ENCODE assay signal across 29 cellular contexts in genomic region chr7:111381590-111381989, GRCh38.
"Had no signal": no experiment of that assay in that cellular context is flagged by ENCODE, and none has a peak within 500 bp of the region (broad histone marks: within the 10 kb centered on the region; RNA-seq: fewer than 3 reads in every experiment).

No MANE protein-coding gene starts in this region.

- FAIRE-seq: urothelium cell line had no signal

- H3K9me3 Mint-ChIP-seq: stimulated activated effector memory CD8-positive, alpha-beta T cell treated with anti-CD3 and anti-CD28 coated beads, Interleukin-12 subunit alpha, Interleukin-12 subunit beta, amount 100 ng/mL, for 72 hours; stimulated activated memory B cell treated with anti-CD40 and anti-IgM and Interleukin-4, amounts not matched to agents 10 μg/mL and 1 μg/mL and 100 μg/mL, for 72 hours; stimulated activated naive CD8-positive, alpha-beta T cell treated with anti-CD3 and anti-CD28 coated beads, Interleukin-15, Interleukin-2, amounts not matched to agents 100 ng/mL and 50 ng/mL, for 24 hours had no signal

- H3K36me3 ChIP-seq: stomach, suprapubic skin, thoracic aorta, thyroid gland, tibial artery, tibial nerve, transverse colon, upper lobe of left lung, upper lobe of right lung, uterus, vagina had no signal

- H3K36me3 Mint-ChIP-seq: stimulated activated effector memory CD8-positive, alpha-beta T cell treated with anti-CD3 and anti-CD28 coated beads, Interleukin-12 subunit alpha, Interleukin-12 subunit beta, amount 100 ng/mL, for 72 hours; type B pancreatic cell had no signal

- H3K27ac ChIP-seq: stomach, suprapubic skin, thoracic aorta, thyroid gland, tibial artery, transverse colon, upper lobe of left lung, upper lobe of right lung, uterus, vagina had no signal

- H3K27me3 Mint-ChIP-seq: stimulated activated memory B cell treated with anti-CD40 and anti-IgM and Interleukin-4, amounts not matched to agents 10 μg/mL and 1 μg/mL and 100 μg/mL, for 72 hours; stimulated activated naive B cell treated with anti-CD40 and anti-IgM and Interleukin-4, amounts not matched to agents 10 μg/mL and 1 μg/mL and 100 μg/mL, for 72 hours; stimulated activated naive CD8-positive, alpha-beta T cell treated with anti-CD3 and anti-CD28 coated beads, Interleukin-15, amount 100 ng/mL, for 72 hours; stimulated activated naive CD8-positive, alpha-beta T cell treated with anti-CD3 and anti-CD28 coated beads, Interleukin-15, Interleukin-2, amounts not matched to agents 100 ng/mL and 50 ng/mL, for 24 hours; type B pancreatic cell had no signal

- H3K4me1 Mint-ChIP-seq: stimulated activated effector memory CD8-positive, alpha-beta T cell treated with anti-CD3 and anti-CD28 coated beads, Interleukin-12 subunit alpha, Interleukin-12 subunit beta, amount 100 ng/mL, for 72 hours; stimulated activated naive CD8-positive, alpha-beta T cell treated with anti-CD3 and anti-CD28 coated beads, Interleukin-15, amount 100 ng/mL, for 72 hours had no signal

- H3K27me3 ChIP-seq: stomach, suprapubic skin, testis, thyroid gland, tibial artery, tibial nerve, transverse colon, upper lobe of left lung, upper lobe of right lung, uterus, vagina had no signal

- ATAC-seq: stimulated activated effector memory CD8-positive, alpha-beta T cell treated with anti-CD3 and anti-CD28 coated beads, Interleukin-12 subunit alpha, Interleukin-12 subunit beta, amount 100 ng/mL, for 72 hours; stimulated activated memory B cell treated with anti-CD40 and anti-IgM and Interleukin-4, amounts not matched to agents 10 μg/mL and 1 μg/mL and 100 μg/mL, for 72 hours; stimulated activated naive B cell treated with anti-CD40 and anti-IgM and Interleukin-4, amounts not matched to agents 10 μg/mL and 1 μg/mL and 100 μg/mL, for 72 hours; stimulated activated naive CD8-positive, alpha-beta T cell treated with anti-CD3 and anti-CD28 coated beads, Interleukin-15, amount 100 ng/mL, for 72 hours; stimulated activated naive CD8-positive, alpha-beta T cell treated with anti-CD3 and anti-CD28 coated beads, Interleukin-15, Interleukin-2, amounts not matched to agents 100 U/mL and 50 U/mL, for 24 hours; upper lobe of right lung had no signal

- H3K9me3 ChIP-seq: stomach, suprapubic skin, testis, thoracic aorta, thyroid gland, tibial artery, tibial nerve, transverse colon, upper lobe of left lung, upper lobe of right lung, uterus, vagina had no signal

- DNase-seq: stimulated activated CD4-positive, alpha-beta T cell treated with anti-CD3 and anti-CD28 coated beads, Interleukin-2, amount 100 ng/mL, for 48 hours; stimulated activated CD4-positive, alpha-beta T cell treated with anti-CD3 and anti-CD28 coated beads, Interleukin-4, amount 100 ng/mL, for 1 hour; stimulated activated CD4-positive, alpha-beta T cell treated with anti-CD3 and anti-CD28 coated beads, Interleukin-4, amount 100 ng/mL, for 24 hours; stimulated activated CD4-positive, alpha-beta T cell treated with anti-CD3 and anti-CD28 coated beads, Interleukin-4, amount 100 ng/mL, for 4 hours; stimulated activated CD8-positive, alpha-beta memory T cell treated with anti-CD3 and anti-CD28 coated beads, Interleukin-4, amount 100 ng/mL, for 48 hours; stimulated activated naive B cell treated with anti-CD40 and anti-IgM and Interleukin-4, amounts not matched to agents 10 μg/mL and 1 μg/mL and 100 μg/mL, for 72 hours; stimulated activated naive CD4-positive, alpha-beta T cell; stimulated activated naive CD4-positive, alpha-beta T cell treated with Interleukin-2 at 50 U/mL for 16 hours; stimulated activated naive CD8-positive, alpha-beta T cell treated with anti-CD3 and anti-CD28 coated beads, Interleukin-15, amount 100 ng/mL, for 72 hours; stimulated activated naive CD8-positive, alpha-beta T cell treated with anti-CD3 and anti-CD28 coated beads, Interleukin-15, Interleukin-2, amounts not matched to agents 100 U/mL and 50 U/mL, for 24 hours; stomach; substantia nigra; testis; thyroid gland; tibial artery; transverse colon; trophoblast cell; upper lobe of left lung; upper lobe of right lung; uterus had no signal

- H3K27ac Mint-ChIP-seq: stimulated activated effector memory CD8-positive, alpha-beta T cell treated with anti-CD3 and anti-CD28 coated beads, Interleukin-12 subunit alpha, Interleukin-12 subunit beta, amount 100 ng/mL, for 72 hours; stimulated activated memory B cell treated with anti-CD40 and anti-IgM and Interleukin-4, amounts not matched to agents 10 μg/mL and 1 μg/mL and 100 μg/mL, for 72 hours; stimulated activated naive B cell treated with anti-CD40 and anti-IgM and Interleukin-4, amounts not matched to agents 10 μg/mL and 1 μg/mL and 100 μg/mL, for 72 hours; stimulated activated naive CD8-positive, alpha-beta T cell treated with anti-CD3 and anti-CD28 coated beads, Interleukin-15, Interleukin-2, amounts not matched to agents 100 ng/mL and 50 ng/mL, for 24 hours; type B pancreatic cell had no signal

- H3K4me3 ChIP-seq: stomach, suprapubic skin, testis, thoracic aorta, thyroid gland, tibial artery, tibial nerve, transverse colon, upper lobe of left lung, upper lobe of right lung, uterus, vagina had no signal

- H3K4me1 ChIP-seq: stomach, thyroid gland, transverse colon, upper lobe of left lung, upper lobe of right lung, uterus had no signal

- H3K4me3 Mint-ChIP-seq: stimulated activated effector memory CD8-positive, alpha-beta T cell treated with anti-CD3 and anti-CD28 coated beads, Interleukin-12 subunit alpha, Interleukin-12 subunit beta, amount 100 ng/mL, for 72 hours; stimulated activated memory B cell treated with anti-CD40 and anti-IgM and Interleukin-4, amounts not matched to agents 10 μg/mL and 1 μg/mL and 100 μg/mL, for 72 hours; stimulated activated naive B cell treated with anti-CD40 and anti-IgM and Interleukin-4, amounts not matched to agents 10 μg/mL and 1 μg/mL and 100 μg/mL, for 72 hours; stimulated activated naive CD8-positive, alpha-beta T cell treated with anti-CD3 and anti-CD28 coated beads, Interleukin-15, amount 100 ng/mL, for 72 hours; stimulated activated naive CD8-positive, alpha-beta T cell treated with anti-CD3 and anti-CD28 coated beads, Interleukin-15, Interleukin-2, amounts not matched to agents 100 ng/mL and 50 ng/mL, for 24 hours; type B pancreatic cell had no signal
